ENCODE assay signal across 20 cellular contexts in the genomic region with DNA sequence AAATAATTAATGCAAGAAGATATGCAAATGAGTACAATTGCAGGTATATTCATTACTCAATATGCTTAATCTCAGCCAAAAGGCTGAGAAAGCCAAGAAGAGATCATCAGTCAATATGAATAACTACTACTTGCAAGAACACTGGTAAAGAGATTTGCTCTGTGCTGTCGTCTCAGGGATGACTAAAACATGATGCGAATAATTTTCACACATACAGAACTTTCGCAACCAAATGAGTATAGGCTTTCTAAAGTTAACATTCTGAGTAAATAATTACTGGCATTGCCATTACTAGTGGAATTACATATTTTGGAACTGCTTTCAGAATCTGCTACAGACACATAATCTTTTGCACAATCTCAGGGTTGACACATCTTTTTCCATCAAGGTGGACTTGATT. TPM values are rescaled to one million over a fixed set of nuclear protein-coding genes. Genes with fewer than 3 reads are reported as not detected.
DNase-seq lines count a peak whose midpoint lies in the region; ATAC-seq, FAIRE-seq and TF ChIP-seq lines count a peak whose summit lies in the region.
"Had no signal": no experiment of that assay in that cellular context is flagged by ENCODE, and none has a peak within 500 bp of the region (broad histone marks: within the 10 kb centered on the region; RNA-seq: fewer than 3 reads in every experiment).

No MANE protein-coding gene starts in this region.

- no peak for TF ChIP-seq POLR2A in GM12892 (IDR thresholded peaks at IDR 0.05; ENCODE audit: low read depth, low read length)

- H3K9me3 Mint-ChIP-seq in activated naive CD8-positive, alpha-beta T cell (ENCODE audit: low read depth): no peaks in the 10 kb centered on the region
- H3K9me3 Mint-ChIP-seq in activated naive CD8-positive, alpha-beta T cell treated with anti-CD3 and anti-CD28 coated beads for 36 hours: no peaks in the 10 kb centered on the region
- no peaks in the 10 kb centered on the region for H3K9me3 Mint-ChIP-seq in stimulated activated memory B cell treated with anti-CD40 and anti-IgM and Interleukin-4, amounts not matched to agents 10 μg/mL and 1 μg/mL and 100 μg/mL, for 72 hours
- H3K9me3 Mint-ChIP-seq: endodermal cell had no signal

- H3K36me3 Mint-ChIP-seq in activated naive CD8-positive, alpha-beta T cell: peaks cover 23% of the 10 kb centered on the region
- H3K36me3 Mint-ChIP-seq in activated naive CD8-positive, alpha-beta T cell treated with anti-CD3 and anti-CD28 coated beads for 36 hours: peaks cover 26% of the 10 kb centered on the region
- H3K36me3 Mint-ChIP-seq in stimulated activated memory B cell treated with anti-CD40 and anti-IgM and Interleukin-4, amounts not matched to agents 10 μg/mL and 1 μg/mL and 100 μg/mL, for 72 hours: peaks cover 82% of the 10 kb centered on the region

- H3K27me3 Mint-ChIP-seq in activated naive CD8-positive, alpha-beta T cell: no peaks in the 10 kb centered on the region
- no peaks in the 10 kb centered on the region for H3K27me3 Mint-ChIP-seq in activated naive CD8-positive, alpha-beta T cell treated with anti-CD3 and anti-CD28 coated beads for 36 hours
- no peaks in the 10 kb centered on the region for H3K27me3 Mint-ChIP-seq in stimulated activated memory B cell treated with anti-CD40 and anti-IgM and Interleukin-4, amounts not matched to agents 10 μg/mL and 1 μg/mL and 100 μg/mL, for 72 hours

- no peak overlapping the region for H3K4me3 Mint-ChIP-seq in activated naive CD8-positive, alpha-beta T cell
- H3K4me3 Mint-ChIP-seq in activated naive CD8-positive, alpha-beta T cell treated with anti-CD3 and anti-CD28 coated beads for 36 hours: no peak overlapping the region
- H3K4me3 Mint-ChIP-seq in stimulated activated memory B cell treated with anti-CD40 and anti-IgM and Interleukin-4, amounts not matched to agents 10 μg/mL and 1 μg/mL and 100 μg/mL, for 72 hours: no peak overlapping the region
- H3K4me3 Mint-ChIP-seq: endodermal cell had no signal

- no peak for FAIRE-seq in GM12892 (lab: Jason Lieb, UNC)
- FAIRE-seq: frontal cortex, HTR-8/SVneo had no signal

- no peak overlapping the region for H3K4me3 ChIP-seq in epithelial cell of esophagus (ENCODE audit: low read length)
- H3K4me3 ChIP-seq: adrenal gland, left lung, tibial artery had no signal

- no peak for DNase-seq in activated naive CD8-positive, alpha-beta T cell treated with anti-CD3 and anti-CD28 coated beads for 36 hours
- DNase-seq in RKO (ENCODE audit: low spot score) (peak; percentile 25), epithelial cell of esophagus (ENCODE audit: low read depth) (peak; percentile 89), cerebellar cortex (ENCODE audit: low spot score) (no peak), GDM1 (lab: John Stamatoyannopoulos, UW) (no peak), GM12892 (ENCODE audit: insufficient read length) (no peak)
- DNase-seq: adrenal gland; endodermal cell; left lung; NCI-H1694 treated with DMSO at 0.1 percent for 48 hours; NCI-H226; NK-92 treated with Interleukin-12 subunit alpha and Interleukin-12 subunit beta, amount 100 ng/mL, for 24 hours; SW 1271; tibial artery had no signal

- no peak for TF ChIP-seq CTCF in epithelial cell of esophagus (IDR thresholded peaks at IDR 0.05; ENCODE audit: insufficient read depth, low read depth, low read length, missing control alignments)

- H3K27ac Mint-ChIP-seq in activated naive CD8-positive, alpha-beta T cell: peak overlapping the region; percentile 87
- H3K27ac Mint-ChIP-seq in activated naive CD8-positive, alpha-beta T cell treated with anti-CD3 and anti-CD28 coated beads for 36 hours: no peak overlapping the region
- H3K27ac Mint-ChIP-seq in stimulated activated memory B cell treated with anti-CD40 and anti-IgM and Interleukin-4, amounts not matched to agents 10 μg/mL and 1 μg/mL and 100 μg/mL, for 72 hours: peak overlapping the region; percentile 52
- H3K27ac Mint-ChIP-seq: endodermal cell had no signal

- H3K4me1 Mint-ChIP-seq in activated naive CD8-positive, alpha-beta T cell (ENCODE audit: low read depth): no peaks in the 10 kb centered on the region
- peaks cover 8% of the 10 kb centered on the region for H3K4me1 Mint-ChIP-seq in activated naive CD8-positive, alpha-beta T cell treated with anti-CD3 and anti-CD28 coated beads for 36 hours
- H3K4me1 Mint-ChIP-seq in stimulated activated memory B cell treated with anti-CD40 and anti-IgM and Interleukin-4, amounts not matched to agents 10 μg/mL and 1 μg/mL and 100 μg/mL, for 72 hours: peaks cover 22% of the 10 kb centered on the region

- ATAC-seq in stimulated activated memory B cell treated with anti-CD40 and anti-IgM and Interleukin-4, amounts not matched to agents 10 μg/mL and 1 μg/mL and 100 μg/mL, for 72 hours: no peak
- ATAC-seq: left lung had no signal

RNA-seq across cellular contexts. Expression of a gene that starts 24.7 kb away (rescaled TPM):
- total RNA-seq in activated naive CD8-positive, alpha-beta T cell treated with anti-CD3 and anti-CD28 coated beads for 36 hours: 10 to 100 TPM; 72.6 to 73.1 TPM
- 91.9 TPM for polyA plus RNA-seq in GM12892 (2012; ENCODE audit: missing spikeins)
- total RNA-seq: osteocyte had no signal

RNA-seq across cellular contexts. Expression of a gene that starts 27.2 kb away (rescaled TPM):
- total RNA-seq in activated naive CD8-positive, alpha-beta T cell treated with anti-CD3 and anti-CD28 coated beads for 36 hours: 10 to 100 TPM in 1 of 2 experiments, 1 to 10 TPM in 1; 9.6 to 10.7 TPM
- 3.9 TPM for polyA plus RNA-seq in GM12892 (2012; ENCODE audit: missing spikeins)
- total RNA-seq: osteocyte had no signal

RNA-seq across cellular contexts. Expression of a gene that starts 48.8 kb away (rescaled TPM):
- total RNA-seq in activated naive CD8-positive, alpha-beta T cell treated with anti-CD3 and anti-CD28 coated beads for 36 hours: 1 to 10 TPM; 7.8 to 9.6 TPM
- polyA plus RNA-seq in GM12892 (2012; ENCODE audit: missing spikeins): 119 TPM
- total RNA-seq: cerebellum, endodermal cell, frontal cortex, osteocyte had no signal

Comparison
In these comparisons a context has a peak if more than half of its experiments do, and no peak if none do; other contexts are left out.
1. DNase-seq: peak in RKO (single experiment) and epithelial cell of esophagus (single experiment); none in activated naive CD8-positive, alpha-beta T cell treated with anti-CD3 and anti-CD28 coated beads for 36 hours (single experiment), cerebellar cortex (single experiment), GDM1 (single experiment) and GM12892 (single experiment).